In the genomic region with DNA sequence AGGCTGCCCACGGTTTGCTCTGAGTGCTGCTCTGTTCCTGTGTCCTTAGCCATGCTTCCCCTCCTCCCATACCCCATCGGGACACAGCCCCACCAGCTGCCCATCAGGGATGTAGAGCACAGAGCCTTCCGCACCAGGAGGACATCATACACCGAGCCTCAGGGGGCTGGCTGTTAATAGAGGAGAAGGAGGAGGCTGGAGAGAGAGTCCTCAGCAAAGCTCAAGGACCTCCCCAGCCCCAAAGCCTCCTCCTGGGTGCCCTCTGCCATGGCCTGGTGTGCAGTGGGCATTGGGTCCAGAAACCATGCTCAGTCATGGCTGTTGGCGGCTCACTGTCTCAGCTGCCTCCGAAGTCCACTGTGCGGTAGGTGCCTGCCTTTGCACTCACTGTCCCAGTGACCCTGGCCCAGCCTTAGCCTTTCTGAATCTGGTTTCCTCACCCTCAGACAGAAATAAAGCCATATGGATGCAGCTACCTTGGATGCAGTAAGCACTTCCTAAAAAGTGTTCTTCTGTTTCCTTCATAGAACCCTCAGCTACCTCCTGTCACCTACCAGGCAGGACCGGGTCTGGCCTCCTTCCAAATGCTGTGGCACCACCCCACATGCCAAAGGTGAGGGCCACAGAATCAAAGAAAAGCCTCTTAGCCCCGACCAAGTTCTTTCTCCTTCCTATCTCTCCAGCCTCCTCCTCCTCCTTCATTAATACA, we compare ENCODE assay signal across 17 cellular contexts.
"Had no signal": no experiment of that assay in that cellular context is flagged by ENCODE, and none has a peak within 500 bp of the region (broad histone marks: within the 10 kb centered on the region; RNA-seq: fewer than 3 reads in every experiment).

No MANE protein-coding gene starts in this region.

- H3K27me3 Mint-ChIP-seq: activated naive CD8-positive, alpha-beta T cell treated with anti-CD3 and anti-CD28 coated beads for 36 hours had no signal

- H3K4me1 ChIP-seq: body of pancreas, psoas muscle, thyroid gland, vagina had no signal

- H3K27me3 ChIP-seq: body of pancreas, thyroid gland, vagina had no signal

- H3K4me1 Mint-ChIP-seq: activated naive CD8-positive, alpha-beta T cell treated with anti-CD3 and anti-CD28 coated beads for 36 hours; memory B cell had no signal

- H3K27ac Mint-ChIP-seq: activated naive CD8-positive, alpha-beta T cell treated with anti-CD3 and anti-CD28 coated beads for 36 hours; memory B cell had no signal

- H3K4me3 Mint-ChIP-seq: activated naive CD8-positive, alpha-beta T cell treated with anti-CD3 and anti-CD28 coated beads for 36 hours; activated T-cell treated with anti-CD3 and anti-CD28 coated beads, Interleukin-2, amount 50 U/mL, for 4 hours; memory B cell; naive thymus-derived CD8-positive, alpha-beta T cell had no signal

- H3K36me3 Mint-ChIP-seq: activated naive CD8-positive, alpha-beta T cell treated with anti-CD3 and anti-CD28 coated beads for 36 hours; memory B cell; naive thymus-derived CD8-positive, alpha-beta T cell had no signal

- H3K9me3 ChIP-seq: body of pancreas, psoas muscle, thyroid gland, vagina had no signal

- ATAC-seq: activated T-cell treated with anti-CD3 and anti-CD28 coated beads, Interleukin-2, amount 50 U/mL, for 4 hours; body of pancreas; naive thymus-derived CD8-positive, alpha-beta T cell; psoas muscle; sciatic nerve had no signal

- H3K4me3 ChIP-seq: body of pancreas, left ventricle myocardium inferior, psoas muscle, thyroid gland, vagina had no signal

- H3K36me3 ChIP-seq: left ventricle myocardium inferior, thyroid gland, vagina had no signal

- DNase-seq: activated CD4-positive, CD25-positive, alpha-beta regulatory T cell treated with anti-CD3 and anti-CD28 coated beads, Interleukin-2, amount 50 U/mL, for 72 hours; activated gamma-delta T cell; activated naive CD8-positive, alpha-beta T cell treated with anti-CD3 and anti-CD28 coated beads for 36 hours; activated T-cell treated with anti-CD3 and anti-CD28 coated beads, Interleukin-2, amount 50 U/mL, for 4 hours; amygdala; body of pancreas; caudate nucleus; left ventricle myocardium inferior; naive thymus-derived CD8-positive, alpha-beta T cell; nucleus accumbens; psoas muscle; T-helper 1 cell; T1000; thyroid gland had no signal

- H3K27ac ChIP-seq: body of pancreas, left ventricle myocardium inferior, psoas muscle, thyroid gland, vagina had no signal

- H3K9me3 Mint-ChIP-seq: activated naive CD8-positive, alpha-beta T cell treated with anti-CD3 and anti-CD28 coated beads for 36 hours; activated T-cell treated with anti-CD3 and anti-CD28 coated beads, Interleukin-2, amount 50 U/mL, for 4 hours; memory B cell; naive thymus-derived CD8-positive, alpha-beta T cell had no signal
